ENCODE assay signal across 15 cellular contexts in the genomic region with DNA sequence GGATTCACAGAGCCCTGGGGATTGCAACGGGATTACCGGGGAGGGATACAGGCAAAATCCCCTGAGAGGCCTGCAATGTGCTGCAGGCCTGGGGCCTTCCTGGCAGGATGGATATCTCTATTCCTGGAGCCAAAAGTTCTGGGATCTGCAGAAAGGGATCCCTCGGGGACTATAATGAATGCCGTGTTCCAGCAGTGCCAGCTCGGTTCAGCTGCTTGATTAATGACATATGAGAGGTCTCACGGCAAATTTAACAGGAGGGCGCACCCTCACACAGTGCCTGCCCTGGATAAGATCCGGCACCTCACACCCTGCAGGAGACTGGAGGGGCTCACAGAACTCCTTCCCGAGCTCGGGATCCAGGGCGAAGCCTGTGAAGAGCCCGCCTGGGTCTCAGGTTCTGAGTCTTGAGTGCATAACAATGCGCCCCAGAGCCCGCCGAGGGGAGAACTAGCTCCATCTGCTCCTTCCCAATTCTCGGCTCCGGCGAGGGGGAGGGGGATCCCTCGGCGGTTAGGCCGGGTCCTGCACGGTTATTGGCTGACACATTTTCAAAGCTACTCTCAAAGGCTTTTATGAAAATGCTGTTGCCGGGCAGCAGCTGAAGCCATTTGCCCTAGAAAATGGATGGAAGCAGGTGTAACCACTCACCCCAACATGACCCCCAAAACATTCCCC. TPM values are rescaled to one million over a fixed set of nuclear protein-coding genes. Genes with fewer than 3 reads are reported as not detected.
A peak's percentile ranks its signal among the peaks of the same experiment; 100 is the strongest.
DNase-seq lines count a peak whose midpoint lies in the region; ATAC-seq, FAIRE-seq and TF ChIP-seq lines count a peak whose summit lies in the region.
"Had no signal": no experiment of that assay in that cellular context is flagged by ENCODE, and none has a peak within 500 bp of the region (broad histone marks: within the 10 kb centered on the region; RNA-seq: fewer than 3 reads in every experiment).

No MANE protein-coding gene starts in this region.

- H3K27me3 ChIP-seq in Caco-2 (replicated peaks; ENCODE audit: control insufficient read depth, insufficient read depth, low read length) (no peaks in the 10 kb centered on the region), small intestine (ENCODE audit: control insufficient read depth in 2 of 2, insufficient read depth in 2 of 2, low read length in 2 of 2) (no peaks in the 10 kb centered on the region)

- TF ChIP-seq POLR2A in erythroblast (IDR thresholded peaks at IDR 0.05; ENCODE audit: low read length): no peak

- WGBS in small intestine, 3 donors: 54 to 84% (median 73%) methylated on average over 23 of the region's 23 CpGs

- H3K27ac ChIP-seq in small intestine (ENCODE audit: low read depth in 1 of 2, low read length in 1 of 2): no peak overlapping the region

- H3K36me3 ChIP-seq in Caco-2 (ENCODE audit: control insufficient read depth, insufficient read depth, low read length): no peaks in the 10 kb centered on the region
- no peaks in the 10 kb centered on the region for H3K36me3 ChIP-seq in small intestine (ENCODE audit: control insufficient read depth in 2 of 2, insufficient read depth in 2 of 2, low read length in 2 of 2)

- no peak overlapping the region for H3K4me3 Mint-ChIP-seq in Caco-2 (ENCODE audit: unreplicated experiment)
- H3K4me3 Mint-ChIP-seq: CD8-positive, alpha-beta memory T cell had no signal

- POLR2A ChIA-PET in Caco-2 (lab: Charles Lee): no interaction called here

- no peak overlapping the region for H3K4me3 ChIP-seq in Caco-2 (ENCODE audit: low read depth, low read length)
- no peak overlapping the region for H3K4me3 ChIP-seq in small intestine (ENCODE audit: low read depth in 1 of 2, low read length in 2 of 2)

- H3K27ac Mint-ChIP-seq in Caco-2 (ENCODE audit: unreplicated experiment): no peak overlapping the region
- H3K27ac Mint-ChIP-seq: CD8-positive, alpha-beta memory T cell had no signal

- CTCF ChIA-PET in Caco-2 (lab: Charles Lee): no interaction called here

- H3K4me1 ChIP-seq in Caco-2 (0 out of 2 replicates have a peak, but pooled peaks cover 6% of the 10 kb centered on the region), small intestine (ENCODE audit: control insufficient read depth in 2 of 2, insufficient read depth in 1 of 2, low read depth in 1 of 2, low read length in 1 of 2) (no peaks in the 10 kb centered on the region)

- no peaks in the 10 kb centered on the region for H3K9me3 Mint-ChIP-seq in Caco-2 (ENCODE audit: unreplicated experiment)
- H3K9me3 Mint-ChIP-seq: CD8-positive, alpha-beta memory T cell had no signal

- peak; percentile 54 for ATAC-seq in omental fat pad (ENCODE audit: low FRiP score)

- FAIRE-seq in small intestine (lab: Jason Lieb, UNC): no peak
- FAIRE-seq: endometrium, GM18507 had no signal

- peaks cover 9% of the 10 kb centered on the region for H3K4me1 Mint-ChIP-seq in Caco-2 (ENCODE audit: low read depth, unreplicated experiment)
- H3K4me1 Mint-ChIP-seq: CD8-positive, alpha-beta memory T cell had no signal

- H3K9me3 ChIP-seq in Caco-2: no peaks in the 10 kb centered on the region
- H3K9me3 ChIP-seq in small intestine (ENCODE audit: control insufficient read depth, low read depth): no peaks in the 10 kb centered on the region

- TF ChIP-seq CTCF in omental fat pad (IDR thresholded peaks at IDR 0.05) (no peak), Caco-2 (IDR thresholded peaks at IDR 0.05; ENCODE audit: insufficient read depth in 1 of 2, low read depth in 1 of 2, low read length in 1 of 2, severe bottlenecking in 1 of 2, unreplicated experiment in 1 of 2) (no peak)

- H3K27me3 Mint-ChIP-seq in Caco-2 (ENCODE audit: insufficient read depth, unreplicated experiment): peaks cover 2% of the 10 kb centered on the region

- BruUV-seq in Caco-2 (replicated peaks; lab: Mats Ljungman, UMichigan): no TSS peak

- DNase-seq in GM03348 (ENCODE audit: low spot score) (peak; percentile 34), NCI-H524 treated with DMSO at 0.1 percent for 48 hours (lab: John Stamatoyannopoulos, UW) (peak; percentile 83), fibroblast of peridontal ligament (ENCODE audit: extremely low read depth) (peak; percentile 30), omental fat pad (ENCODE audit: low spot score) (no peak), CD1c-positive myeloid dendritic cell (ENCODE audit: extremely low spot score) (no peak), Caco-2 (no peak), small intestine (no peak), erythroblast (lab: John Stamatoyannopoulos, UW) (no peak)
- DNase-seq: activated gamma-delta T cell treated with Interleukin-2 at 50 U/mL for 16 hours; CD8-positive, alpha-beta memory T cell; stimulated activated CD4-positive, alpha-beta T cell treated with anti-CD3 and anti-CD28 coated beads, Interleukin-4, amount 100 ng/mL, for 4 hours had no signal

- intact Hi-C loops in Caco-2 (cut with micrococcal nuclease; ENCODE audit: unreplicated experiment): no loop called here

- H3K36me3 Mint-ChIP-seq in Caco-2 (ENCODE audit: insufficient read depth, unreplicated experiment): no peaks in the 10 kb centered on the region
- H3K36me3 Mint-ChIP-seq: CD8-positive, alpha-beta memory T cell had no signal

RNA-seq across cellular contexts. Expression of gene RGS8, which starts 15.4 kb away (rescaled TPM):
- under 1 TPM in 3 of 4 donors, not detected in 1; 0.06 to 0.84 (median 0.12) TPM for total RNA-seq in omental fat pad
- not detected in 2 replicates for total RNA-seq in Caco-2 (2022)
- polyA plus RNA-seq in small intestine: under 1 TPM in 1 of 3 donors, not detected in 2; 0.01 TPM
- total RNA-seq: CD8-positive, alpha-beta memory T cell; HT-29; ureter had no signal
- polyA plus RNA-seq: CD8-positive, alpha-beta memory T cell had no signal

Comparison
In these comparisons a context has a peak if more than half of its experiments do, and no peak if none do; other contexts are left out.
1. DNase-seq: peak in GM03348 (single experiment), NCI-H524 treated with DMSO at 0.1 percent for 48 hours (single experiment) and fibroblast of peridontal ligament (single experiment); none in omental fat pad (single experiment), CD1c-positive myeloid dendritic cell (single experiment), Caco-2 (0 of 2), small intestine (single experiment) and erythroblast (0 of 2).